21 cellular contexts compared by ENCODE assay signal in genomic region chr4:6453688-6453990, GRCh38. TPM values are rescaled to one million over a fixed set of nuclear protein-coding genes. Genes with fewer than 3 reads are reported as not detected.
"Had no signal": no experiment of that assay in that cellular context is flagged by ENCODE, and none has a peak within 500 bp of the region (broad histone marks: within the 10 kb centered on the region; RNA-seq: fewer than 3 reads in every experiment).

No MANE protein-coding gene starts in this region.

- DNase-seq: effector CD4-positive, alpha-beta T cell; foreskin melanocyte; left colon; left ventricle myocardium superior; mesendoderm; naive thymus-derived CD4-positive, alpha-beta T cell; nephron progenitor cell; stimulated activated CD4-positive, alpha-beta T cell treated with anti-CD3 and anti-CD28 coated beads, Interleukin-2, amount 100 ng/mL, for 24 hours; stimulated activated CD4-positive, alpha-beta T cell treated with anti-CD3 and anti-CD28 coated beads, Interleukin-4, amount 100 ng/mL, for 4 hours; stimulated activated naive CD4-positive, alpha-beta T cell; stomach; trophoblast cell had no signal

- H3K4me1 ChIP-seq: stomach had no signal

- H3K4me1 Mint-ChIP-seq: naive thymus-derived CD4-positive, alpha-beta T cell had no signal

- H3K36me3 ChIP-seq: neutrophil, stomach, thoracic aorta had no signal

- H3K36me3 Mint-ChIP-seq: naive thymus-derived CD4-positive, alpha-beta T cell had no signal

- H3K4me3 Mint-ChIP-seq: naive thymus-derived CD4-positive, alpha-beta T cell; nephron progenitor cell had no signal

- H3K27ac ChIP-seq: coronary artery, hepatocyte, neutrophil, stomach, thoracic aorta had no signal

- H3K27ac Mint-ChIP-seq: naive thymus-derived CD4-positive, alpha-beta T cell; nephron progenitor cell had no signal

- H3K9me3 ChIP-seq: neutrophil, thoracic aorta had no signal

- ATAC-seq: left colon; left ventricle myocardium superior; naive thymus-derived CD4-positive, alpha-beta T cell; sciatic nerve had no signal

- H3K4me2 ChIP-seq: hepatocyte had no signal

- H2AFZ ChIP-seq: hepatocyte had no signal

- H3K4me3 ChIP-seq: coronary artery, hepatocyte, stomach, thoracic aorta had no signal

RNA-seq across cellular contexts. Expression of gene PPP2R2C, which starts 18.8 kb away (rescaled TPM):
- total RNA-seq: kidney epithelial cell; mononuclear cell; naive thymus-derived CD4-positive, alpha-beta T cell; pulmonary artery endothelial cell; skeletal muscle tissue had no signal
- polyA plus RNA-seq: naive thymus-derived CD4-positive, alpha-beta T cell had no signal
